ENCODE assay signal across 9 cellular contexts in the genomic region with DNA sequence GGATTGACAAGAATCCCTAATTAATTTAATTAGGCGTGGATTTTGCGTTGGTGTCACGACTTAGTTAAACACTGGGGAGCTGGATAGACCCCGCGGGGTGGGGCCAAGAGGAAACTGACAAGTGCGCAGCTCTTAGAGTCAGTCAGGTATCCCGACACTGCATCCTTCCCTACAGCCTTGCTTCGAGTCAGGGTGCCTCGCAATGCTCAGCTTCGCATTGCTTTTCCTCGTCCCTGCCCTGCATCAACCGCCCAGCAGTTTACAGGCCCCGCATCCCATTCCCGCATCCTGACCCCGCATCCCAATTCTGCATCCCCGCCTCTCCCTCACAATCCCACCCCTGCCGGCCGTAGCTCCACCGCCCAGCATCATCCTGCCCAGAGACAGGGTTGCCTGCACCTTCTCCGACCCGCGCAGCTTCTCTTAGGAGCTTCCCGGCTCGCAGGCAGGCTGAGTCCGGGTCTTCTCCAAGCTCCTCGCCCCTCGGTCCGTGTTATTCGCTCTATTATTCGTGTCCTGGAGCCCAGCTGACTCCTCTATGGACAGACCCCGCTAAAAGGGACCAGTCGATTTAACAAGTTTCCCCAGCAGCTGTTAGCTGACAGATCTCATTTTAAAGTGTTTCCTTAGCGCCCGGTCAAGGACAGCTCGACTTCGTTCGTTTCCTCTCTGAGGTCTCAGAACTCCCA. TPM values are rescaled to one million over a fixed set of nuclear protein-coding genes. Genes with fewer than 3 reads are reported as not detected.
DNase-seq lines count a peak whose midpoint lies in the region; ATAC-seq and TF ChIP-seq lines count a peak whose summit lies in the region.
"Had no signal": no experiment of that assay in that cellular context is flagged by ENCODE, and none has a peak within 500 bp of the region (broad histone marks: within the 10 kb centered on the region; RNA-seq: fewer than 3 reads in every experiment).

No MANE protein-coding gene starts in this region.

- CTCF ChIA-PET in WTC11 (lab: Charles Lee): interaction anchor here (0.9 to 1.4 kb wide), 5 partner anchors 8 to 328 kb away, joined by 3 to 8 read pairs (median 5); no protein-coding TSS in a partner anchor

- peaks cover 79% of the 10 kb centered on the region for H3K27me3 ChIP-seq in iPS-20b (ENCODE audit: insufficient read depth, low read length)

- POLR2A ChIA-PET in WTC11 (lab: Charles Lee): interaction anchor here (0.5 kb wide), 1 partner anchor 11 kb away, joined by 3 read pairs; no protein-coding TSS in a partner anchor

- peaks cover 10% of the 10 kb centered on the region; the same call in 1 of the 2 replicates for H3K4me1 ChIP-seq in iPS-20b (ENCODE audit: insufficient read depth, low read length)

- peak; percentile 27 for ATAC-seq in WTC11

- H3K9ac ChIP-seq in iPS-20b (ENCODE audit: low read depth, low read length): no peak overlapping the region

- no peaks in the 10 kb centered on the region for H3K9me3 Mint-ChIP-seq in WTC11

- peak overlapping the region; percentile 64 for H3K4me3 ChIP-seq in iPS-20b (ENCODE audit: low read length)

- H3K4me1 Mint-ChIP-seq in WTC11: peaks cover 61% of the 10 kb centered on the region

- H3K27ac ChIP-seq in iPS-20b (ENCODE audit: low read length): no peak overlapping the region
- H3K27ac ChIP-seq: 22Rv1 had no signal

- no peaks in the 10 kb centered on the region for H3K36me3 Mint-ChIP-seq in WTC11

- H3K36me3 ChIP-seq in iPS-20b (ENCODE audit: insufficient read depth, low read depth, low read length): no peaks in the 10 kb centered on the region

- no peaks in the 10 kb centered on the region; the same call in 1 of the 2 replicates for H3K9me3 ChIP-seq in iPS-20b (ENCODE audit: insufficient read depth, low read depth, low read length)

- peak overlapping the region; percentile 78 for H3K4me3 Mint-ChIP-seq in WTC11

- TF ChIP-seq CTCF in WTC11 (IDR thresholded peaks at IDR 0.05): no peak

- H3K27ac Mint-ChIP-seq in WTC11: no peak overlapping the region; the same call in 1 of the 2 replicates

- H3K27me3 Mint-ChIP-seq in WTC11 (ENCODE audit: low read depth): peaks cover 80% of the 10 kb centered on the region

- DNase-seq in DMS153 (lab: John Stamatoyannopoulos, UW) (peak; percentile 13), DMS153 treated with DMSO at 0.1 percent for 48 hours (lab: John Stamatoyannopoulos, UW; ENCODE audit: unreplicated experiment) (no peak), HK-2 (ENCODE audit: unreplicated experiment) (peak; percentile 21), WTC11 (ENCODE audit: low spot score) (peak; percentile 56), C1 segment of cervical spinal cord (lab: John Stamatoyannopoulos, UW) (no peak), COLO829 (ENCODE audit: low spot score) (no peak)
- no peak for DNase-seq in stimulated activated naive CD4-positive, alpha-beta T cell treated with Interleukin-2 at 50 U/mL for 16 hours (lab: John Stamatoyannopoulos, UW)

TF ChIP-seq in WTC11, 78 proteins besides CTCF, POLR2A, EP300 and RAD21:
- TF ChIP-seq, protein P1, sequence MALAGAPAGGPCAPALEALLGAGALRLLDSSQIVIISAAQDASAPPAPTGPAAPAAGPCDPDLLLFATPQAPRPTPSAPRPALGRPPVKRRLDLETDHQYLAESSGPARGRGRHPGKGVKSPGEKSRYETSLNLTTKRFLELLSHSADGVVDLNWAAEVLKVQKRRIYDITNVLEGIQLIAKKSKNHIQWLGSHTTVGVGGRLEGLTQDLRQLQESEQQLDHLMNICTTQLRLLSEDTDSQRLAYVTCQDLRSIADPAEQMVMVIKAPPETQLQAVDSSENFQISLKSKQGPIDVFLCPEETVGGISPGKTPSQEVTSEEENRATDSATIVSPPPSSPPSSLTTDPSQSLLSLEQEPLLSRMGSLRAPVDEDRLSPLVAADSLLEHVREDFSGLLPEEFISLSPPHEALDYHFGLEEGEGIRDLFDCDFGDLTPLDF (CRISPR knock-in tag; IDR thresholded peaks at IDR 0.05): no peak

RNA-seq across cellular contexts. Expression of a gene that starts 0.7 kb away (rescaled TPM):
- total RNA-seq in WTC11 (2021): 0.21 to 0.57 TPM (median 0.32 TPM) in 3 replicates

RNA-seq across cellular contexts. Expression of a gene that starts 3.0 kb away (rescaled TPM):
- total RNA-seq in WTC11 (2021): 21.3 to 27.7 TPM (median 26.6 TPM) in 3 replicates

Comparison
In these comparisons a context has a peak if more than half of its experiments do, and no peak if none do; other contexts are left out.
1. DNase-seq: peak in DMS153 (single experiment), HK-2 (single experiment) and WTC11 (single experiment); none in DMS153 treated with DMSO at 0.1 percent for 48 hours (single experiment), C1 segment of cervical spinal cord (0 of 14), COLO829 (single experiment) and stimulated activated naive CD4-positive, alpha-beta T cell treated with Interleukin-2 at 50 U/mL for 16 hours (single experiment).